1 cellular context compared by ENCODE assay signal in the genomic region with DNA sequence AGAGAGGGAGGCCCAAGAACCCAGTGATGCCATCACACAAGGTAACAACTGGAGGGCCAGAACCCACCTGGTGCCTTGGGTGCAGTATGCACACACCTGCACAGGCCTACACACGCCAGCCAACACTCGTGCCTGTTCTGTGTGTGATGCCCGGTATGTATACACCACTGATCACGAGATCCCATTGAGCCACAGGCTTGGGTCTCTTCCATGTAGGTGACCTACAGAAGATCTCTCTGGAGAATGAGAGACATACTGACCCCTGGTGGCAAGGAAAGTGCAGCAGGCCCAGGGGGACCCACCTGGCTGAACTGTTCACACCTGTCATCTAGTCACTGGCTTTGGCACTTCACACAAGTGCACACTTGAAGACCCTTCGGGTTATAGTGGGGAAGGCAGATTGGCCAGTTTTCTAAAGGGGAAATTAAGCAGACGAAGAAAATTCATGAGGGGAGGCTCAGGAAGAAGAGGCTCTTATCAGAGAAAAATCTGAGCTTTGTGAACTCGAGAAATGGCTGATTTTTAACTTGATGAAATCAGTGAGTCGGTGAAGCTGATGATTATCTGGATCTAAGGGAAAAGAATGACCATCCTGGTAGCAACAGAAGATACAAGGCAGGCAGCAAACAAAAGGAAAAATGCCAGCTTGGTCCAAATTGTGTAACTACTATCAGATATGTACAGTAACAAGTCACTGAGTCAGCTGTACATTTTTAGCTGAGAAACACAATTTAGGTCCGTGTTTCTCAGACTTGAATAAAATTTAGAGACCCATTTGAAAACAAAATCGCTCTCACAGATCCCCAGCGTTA.
TF ChIP-seq lines count a peak whose summit lies in the region.

No MANE protein-coding gene starts in this region.

TF ChIP-seq in K562, 482 proteins besides CTCF, POLR2A, EP300 and RAD21 (continued from another document):
- peak; percentile 44 for TF ChIP-seq SMC3 (conservative IDR thresholded peaks at IDR 0.05; ENCODE audit: insufficient read depth, low read depth, low read length)
